In genomic region chr12:64404470-64405446, GRCh38 we compare ENCODE assay signal across 1 cellular context.
TF ChIP-seq lines count a peak whose summit lies in the region.

No MANE protein-coding gene starts in this region.

TF ChIP-seq in HCT116, 20 proteins besides CTCF, POLR2A, EP300 and RAD21 (continued from another document):
- no peak for TF ChIP-seq SP1 (IDR thresholded peaks at IDR 0.05; ENCODE audit: low read depth)
- no peak for TF ChIP-seq ATF3 (IDR thresholded peaks at IDR 0.05)
- TF ChIP-seq ZBTB33 (IDR thresholded peaks at IDR 0.05; ENCODE audit: extremely low read depth, insufficient replicate concordance, low read length): no peak
- TF ChIP-seq TCF7L2 (IDR thresholded peaks at IDR 0.05; ENCODE audit: borderline replicate concordance, extremely low read depth, insufficient read depth, insufficient read length): no peak
